ENCODE assay signal across 8 cellular contexts in the genomic region with DNA sequence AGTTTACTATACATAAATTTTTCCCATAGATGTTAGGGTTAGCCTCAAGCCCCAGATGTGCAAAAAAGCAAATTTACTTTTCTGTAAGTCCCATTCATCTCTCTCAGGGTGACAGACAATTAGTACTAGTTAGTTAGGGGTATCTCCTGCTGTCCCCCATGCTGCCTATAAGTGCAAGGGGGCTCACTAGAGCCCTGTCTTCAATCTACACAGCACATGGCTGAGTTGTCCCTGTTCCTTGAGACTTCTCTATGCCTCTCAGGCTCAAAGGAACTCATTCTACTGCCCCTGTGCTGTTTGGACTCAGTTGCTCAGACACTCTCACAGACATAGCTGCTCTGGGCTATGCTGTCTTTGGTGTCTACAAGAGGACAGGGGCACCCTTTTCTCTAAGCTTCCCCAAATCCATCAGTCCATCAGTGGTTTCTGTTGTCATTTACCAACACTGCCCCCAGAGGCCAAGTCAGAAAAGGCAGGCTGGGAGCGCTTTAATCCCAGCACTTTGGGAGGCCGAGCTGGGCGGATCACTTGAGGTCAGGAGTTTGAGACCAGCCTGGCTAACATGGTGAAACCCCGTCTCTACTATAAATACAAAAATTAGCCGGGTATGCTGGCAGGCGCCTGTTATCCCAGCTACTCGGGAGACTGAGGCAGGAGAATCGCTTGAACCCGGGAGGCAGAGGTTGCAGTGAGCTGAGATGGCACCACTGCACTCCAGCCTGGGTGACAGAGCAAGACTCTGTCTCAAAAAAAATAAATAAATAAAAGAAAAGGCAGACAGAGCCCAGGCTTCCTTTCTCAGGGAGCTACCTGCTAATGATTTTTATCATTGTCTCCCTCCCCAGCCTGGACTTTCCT. TPM values are rescaled to one million over a fixed set of nuclear protein-coding genes. Genes with fewer than 3 reads are reported as not detected.
DNase-seq lines count a peak whose midpoint lies in the region; ATAC-seq, FAIRE-seq and TF ChIP-seq lines count a peak whose summit lies in the region.

No MANE protein-coding gene starts in this region.

- ATAC-seq in activated CD4-positive, CD25-positive, alpha-beta regulatory T cell treated with anti-CD3 and anti-CD28 coated beads, Interleukin-2, amount 50 U/mL, for 24 hours, result no peak

- H3K4me3 Mint-ChIP-seq in type B pancreatic cell, result no peak overlapping the region

- peaks cover 28% of the 10 kb centered on the region for H3K27me3 Mint-ChIP-seq in type B pancreatic cell

- DNase-seq in activated CD4-positive, CD25-positive, alpha-beta regulatory T cell treated with anti-CD3 and anti-CD28 coated beads, Interleukin-2, amount 50 U/mL, for 72 hours, result peak; percentile 42
- DNase-seq in HTR-8/SVneo (ENCODE audit: insufficient read length, low spot score), result peak; percentile 37
- peak; percentile 19 for DNase-seq in UCSD-AML1 (lab: John Stamatoyannopoulos, UW; ENCODE audit: unreplicated experiment)
- peak; percentile 54 for DNase-seq in choroid plexus epithelial cell (ENCODE audit: low read depth)
- peak; percentile 69 for DNase-seq in myocyte (ENCODE audit: low read depth)
- no peak for DNase-seq in type B pancreatic cell (ENCODE audit: extremely low spot score, unreplicated experiment)
- DNase-seq in NCI-H187 (lab: John Stamatoyannopoulos, UW), result no peak

- TF ChIP-seq CTCF in choroid plexus epithelial cell (conservative IDR thresholded peaks at IDR 0.05; ENCODE audit: low read depth, low read length) (peak; percentile 72), type B pancreatic cell (conservative IDR thresholded peaks at IDR 0.05) (peak; percentile 82)

- H3K27ac Mint-ChIP-seq in type B pancreatic cell, result no peak overlapping the region

- H3K4me1 Mint-ChIP-seq in type B pancreatic cell (ENCODE audit: unreplicated experiment), result peaks cover 32% of the 10 kb centered on the region

- no peaks in the 10 kb centered on the region for H3K9me3 Mint-ChIP-seq in type B pancreatic cell

- no peak overlapping the region for H3K4me3 ChIP-seq in choroid plexus epithelial cell (ENCODE audit: low read depth, low read length)

- no peaks in the 10 kb centered on the region for H3K36me3 Mint-ChIP-seq in type B pancreatic cell

- FAIRE-seq in HTR-8/SVneo (lab: Jason Lieb, UNC), result peak; percentile 9

RNA-seq across cellular contexts. Expression of gene PRTG, which starts 31.4 kb away (rescaled TPM):
- total RNA-seq in myocyte (1.7 and 3.7 TPM in 2 replicates), type B pancreatic cell (ENCODE audit: low replicate concordance) (14.3 and 51.7 TPM in 2 replicates)
- polyA plus RNA-seq in myocyte (2012), result 0.87 TPM

Comparison
In these comparisons a context has a peak if more than half of its experiments do, and no peak if none do; other contexts are left out.
1. DNase-seq: peak in activated CD4-positive, CD25-positive, alpha-beta regulatory T cell treated with anti-CD3 and anti-CD28 coated beads, Interleukin-2, amount 50 U/mL, for 72 hours (single experiment), HTR-8/SVneo (single experiment), UCSD-AML1 (single experiment), choroid plexus epithelial cell (single experiment) and myocyte (single experiment); none in type B pancreatic cell (single experiment) and NCI-H187 (0 of 2).